In the genomic region with DNA sequence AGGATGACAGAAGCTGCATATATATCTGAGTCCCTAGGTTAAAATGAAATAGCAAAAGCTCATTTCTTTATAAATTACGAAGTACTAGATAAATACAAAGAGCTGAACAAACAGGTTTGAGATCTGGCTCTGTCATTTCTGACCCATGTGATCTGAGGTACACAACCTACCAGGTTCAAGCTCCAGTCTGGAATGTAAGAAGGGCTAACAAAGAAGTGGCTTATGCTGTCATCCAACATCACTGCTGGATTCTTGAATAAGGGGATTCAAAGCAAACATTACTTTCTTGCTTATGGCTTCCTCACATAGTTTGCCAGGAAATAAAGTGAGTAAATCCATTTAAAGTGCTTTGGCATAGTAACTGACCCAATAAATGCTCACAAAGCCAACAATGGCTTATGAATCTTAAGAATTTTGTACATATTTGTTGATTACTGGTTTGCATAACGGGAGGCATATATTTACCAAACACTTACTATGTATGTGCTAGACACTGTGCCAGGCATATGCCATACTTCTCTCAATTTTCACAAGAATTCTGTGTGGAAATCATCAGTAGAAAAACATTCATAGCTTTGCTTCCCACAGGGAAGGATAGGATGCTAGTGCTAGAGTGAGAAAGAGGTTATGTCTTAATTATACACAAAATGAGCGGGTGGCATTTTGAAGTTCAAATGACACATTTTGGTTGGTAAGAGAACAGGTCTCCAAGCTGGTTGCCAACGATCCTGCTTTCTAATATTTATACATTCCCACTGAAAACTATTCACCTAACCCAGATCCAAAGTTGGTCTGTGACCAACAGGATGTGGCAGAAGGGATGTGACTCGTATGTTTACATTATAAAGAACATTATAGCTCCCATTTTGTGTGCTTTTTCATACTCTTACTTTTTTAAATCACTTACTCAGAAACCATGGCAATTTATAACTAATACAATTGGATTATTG, we compare ENCODE assay signal across 1 cellular context.
TF ChIP-seq lines count a peak whose summit lies in the region.

No MANE protein-coding gene starts in this region.

TF ChIP-seq in IMR-90, 13 proteins besides CTCF, POLR2A, EP300 and RAD21 (continued from another document):
- TF ChIP-seq RFX5 (IDR thresholded peaks at IDR 0.05; ENCODE audit: low read depth, low read length) = no peak
- no peak for TF ChIP-seq FOS (IDR thresholded peaks at IDR 0.05; ENCODE audit: low read depth, low read length)
- TF ChIP-seq MXI1 (IDR thresholded peaks at IDR 0.05; ENCODE audit: borderline replicate concordance, low read depth, low read length) = no peak
- no peak for TF ChIP-seq SMC3 (IDR thresholded peaks at IDR 0.05; ENCODE audit: low read depth, low read length)
- TF ChIP-seq CEBPB (IDR thresholded peaks at IDR 0.05; ENCODE audit: low read depth, low read length) = no peak
